ENCODE assay signal across 8 cellular contexts in genomic region chr3:100603449-100603848, GRCh38. TPM values are rescaled to one million over a fixed set of nuclear protein-coding genes. Genes with fewer than 3 reads are reported as not detected.
DNase-seq lines count a peak whose midpoint lies in the region; ATAC-seq and TF ChIP-seq lines count a peak whose summit lies in the region.

No MANE protein-coding gene starts in this region.

- peaks cover 20% of the 10 kb centered on the region for H3K4me1 ChIP-seq in CD4-positive, alpha-beta memory T cell (ENCODE audit: insufficient read depth, low read length)
- peaks cover 0 to 43% (median 29%) of the 10 kb centered on the region in 3 donors for H3K4me1 ChIP-seq in esophagus squamous epithelium

- peak in 4 of 6 experiments; percentile 28 to 57 (median 36) for TF ChIP-seq CTCF in esophagus squamous epithelium (IDR thresholded peaks at IDR 0.05)

- POLR2A ChIA-PET in CD4-positive, alpha-beta memory T cell (lab: Charles Lee; ENCODE audit: partially characterized antibody) = no interaction called here

- peaks cover 13 to 26% (median 17%) of the 10 kb centered on the region in 4 donors for H3K4me1 Mint-ChIP-seq in CD4-positive, alpha-beta memory T cell

- H3K27me3 ChIP-seq in CD4-positive, alpha-beta memory T cell (ENCODE audit: insufficient read depth, low read length) = no peaks in the 10 kb centered on the region
- H3K27me3 ChIP-seq in esophagus squamous epithelium = no peaks in the 10 kb centered on the region

- CTCF ChIA-PET in CD4-positive, alpha-beta memory T cell (lab: Charles Lee; ENCODE audit: partially characterized antibody) = interaction anchor here (0.6 to 2.0 kb wide), 4 partner anchors 11 to 775 kb away, joined by 3 to 12 read pairs (median 3); no protein-coding TSS in a partner anchor

- no peak for TF ChIP-seq POLR2A in esophagus squamous epithelium (IDR thresholded peaks at IDR 0.05)

- peaks cover 0 to 21% (median 11%) of the 10 kb centered on the region in 8 donors for H3K9me3 Mint-ChIP-seq in CD4-positive, alpha-beta memory T cell

- peak overlapping the region in 5 of 8 donors; percentile 39 to 77 (median 57) for H3K4me3 Mint-ChIP-seq in CD4-positive, alpha-beta memory T cell

- H3K27ac Mint-ChIP-seq in CD4-positive, alpha-beta memory T cell = peak overlapping the region in 1 of 7 donors; percentile 6

- H3K9me3 ChIP-seq in CD4-positive, alpha-beta memory T cell (ENCODE audit: control insufficient read depth in 1 of 2, low read length in 2 of 2) = no peaks in the 10 kb centered on the region
- no peaks in the 10 kb centered on the region for H3K9me3 ChIP-seq in esophagus squamous epithelium

- DNase-seq in CD4-positive, alpha-beta memory T cell = no peak
- peak; percentile 5 for DNase-seq in SK-N-DZ (ENCODE audit: low spot score)
- no peak for DNase-seq in esophagus squamous epithelium (lab: John Stamatoyannopoulos, UW)
- peak; percentile 27 for DNase-seq in putamen (ENCODE audit: low spot score)
- no peak for DNase-seq in NCI-H1436 (lab: John Stamatoyannopoulos, UW)
- no peak for DNase-seq in NCI-H446 treated with DMSO at 0.1 percent for 48 hours (lab: John Stamatoyannopoulos, UW)

- intact Hi-C loops in CD4-positive, alpha-beta memory T cell (cut with micrococcal nuclease) = no loop called here
- intact Hi-C loops in esophagus squamous epithelium (cut with DNase I) = no loop called here

- no peaks in the 10 kb centered on the region for H3K36me3 ChIP-seq in CD4-positive, alpha-beta memory T cell (ENCODE audit: insufficient read depth, low read length)
- no peaks in the 10 kb centered on the region for H3K36me3 ChIP-seq in esophagus squamous epithelium

- H3K4me3 ChIP-seq in CD4-positive, alpha-beta memory T cell (ENCODE audit: low read length in 2 of 2) = no peak overlapping the region
- peak overlapping the region in 1 of 4 donors; percentile 39 for H3K4me3 ChIP-seq in esophagus squamous epithelium

- H3K36me3 Mint-ChIP-seq in CD4-positive, alpha-beta memory T cell = peaks cover 0 to 9% of the 10 kb centered on the region in 2 donors

- H3K27me3 Mint-ChIP-seq in CD4-positive, alpha-beta memory T cell = peaks cover 5 to 9% of the 10 kb centered on the region in 2 donors

- H3K27ac ChIP-seq in CD4-positive, alpha-beta memory T cell (ENCODE audit: low read depth, low read length) = no peak overlapping the region
- peak overlapping the region; percentile 31 to 83 (median 58) for H3K27ac ChIP-seq in esophagus squamous epithelium

- ATAC-seq in GM18858 (IDR thresholded peaks at IDR 0.05; ENCODE audit: unreplicated experiment) (peak; percentile 17), HG03139 (IDR thresholded peaks at IDR 0.05; ENCODE audit: unreplicated experiment) (peak; percentile 35)

- WGBS in esophagus squamous epithelium, 2 donors = 28 to 29% methylated on average over 5 of the region's 5 CpGs

RNA-seq across cellular contexts. Expression of gene ADGRG7, which starts 6.0 kb away (rescaled TPM):
- not detected for total RNA-seq in CD4-positive, alpha-beta memory T cell
- not detected for polyA plus RNA-seq in CD4-positive, alpha-beta memory T cell
- polyA plus RNA-seq in SK-N-DZ (2014; cell fraction: cytosol; rRNA removed) = not detected in 2 replicates
- polyA plus RNA-seq in SK-N-DZ (2014; cell fraction: nucleus; rRNA removed) = 0.09 TPM in 1 of 2 replicates, not detected in the other
- total RNA-seq in esophagus squamous epithelium = not detected

Comparison
In these comparisons a context has a peak if more than half of its experiments do, and no peak if none do; other contexts are left out.
1. DNase-seq: peak in SK-N-DZ (single experiment) and putamen (single experiment); none in CD4-positive, alpha-beta memory T cell (0 of 5), esophagus squamous epithelium (single experiment), NCI-H1436 (single experiment) and NCI-H446 treated with DMSO at 0.1 percent for 48 hours (single experiment).